ENCODE assay signal across 1 cellular context in the genomic region with DNA sequence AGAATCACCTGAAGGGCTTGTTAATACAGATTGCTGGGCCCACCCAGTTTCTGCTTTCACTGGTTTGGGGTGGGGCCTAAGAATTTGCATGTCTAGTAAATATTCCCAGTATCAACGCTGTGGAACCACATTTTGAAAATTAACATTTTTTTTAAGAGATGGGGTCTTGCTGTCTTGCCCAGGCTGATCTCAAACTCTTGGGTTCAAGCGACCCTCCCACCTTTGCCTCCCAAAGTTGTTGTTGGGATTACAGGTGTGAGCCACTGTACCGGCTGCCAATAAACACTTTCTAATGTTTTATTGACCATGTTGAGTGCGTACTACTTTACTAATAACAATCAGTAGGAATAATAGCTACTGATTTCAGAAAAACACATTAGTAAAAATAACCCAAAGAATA.
TF ChIP-seq lines count a peak whose summit lies in the region.

No MANE protein-coding gene starts in this region.

TF ChIP-seq in HepG2, 621 proteins besides CTCF, POLR2A, EP300 and RAD21:
- no peak for TF ChIP-seq ZNF605 (CRISPR knock-in tag; IDR thresholded peaks at IDR 0.05)
- TF ChIP-seq ZNF121 (CRISPR knock-in tag; IDR thresholded peaks at IDR 0.05) = peak; percentile 86
TF ChIP-seq in HepG2: peak in this region for 1.
